In genomic region chr7:104984591-104985258, GRCh38 we compare ENCODE assay signal across 8 cellular contexts. TPM values are rescaled to one million over a fixed set of nuclear protein-coding genes. Genes with fewer than 3 reads are reported as not detected.
A peak's percentile ranks its signal among the peaks of the same experiment; 100 is the strongest.
DNase-seq lines count a peak whose midpoint lies in the region; ATAC-seq, FAIRE-seq and TF ChIP-seq lines count a peak whose summit lies in the region.

No MANE protein-coding gene starts in this region.

- peak overlapping the region; percentile 97 for H3K27ac ChIP-seq in IMR-90 (ENCODE audit: insufficient read depth, low read length)

- H3K4me1 ChIP-seq in IMR-90 (ENCODE audit: control insufficient read depth, insufficient read depth, low read length): peaks cover 9% of the 10 kb centered on the region

- H3K4me3 ChIP-seq in AG09309 (ENCODE audit: control insufficient read depth, low read depth, low read length): peak overlapping the region; percentile 57; the same call in 1 of the 2 replicates
- no peak overlapping the region for H3K4me3 ChIP-seq in IMR-90 (ENCODE audit: insufficient read depth, low read depth, low read length)
- H3K4me3 ChIP-seq in bronchial epithelial cell (ENCODE audit: low read depth, low read length): peak overlapping the region; percentile 68

- in situ Hi-C loops in IMR-90 (cut with MboI; ENCODE audit: low sequenced_read_pairs): no loop called here

- TF ChIP-seq CTCF in AG09309 (IDR thresholded peaks at IDR 0.05; ENCODE audit: control insufficient read depth, insufficient read depth, low read depth, low read length, missing control alignments): no peak
- TF ChIP-seq CTCF in IMR-90 (conservative IDR thresholded peaks at IDR 0.05; ENCODE audit: low read depth, low read length): no peak
- TF ChIP-seq CTCF in bronchial epithelial cell (IDR thresholded peaks at IDR 0.05; ENCODE audit: insufficient read depth, low read length, severe bottlenecking): no peak

- dilution Hi-C loops in IMR-90 (cut with HindIII; ENCODE audit: low sequenced_read_pairs, unreplicated experiment): no loop called here

- peak overlapping the region; percentile 83 for H3K14ac ChIP-seq in IMR-90 (replicated peaks; ENCODE audit: low read depth, low read length)

- intact Hi-C loops in IMR-90 (cut with micrococcal nuclease): loop anchor here (1.0 kb wide), 1 partner anchor 29 kb away; no protein-coding TSS in a partner anchor

- POLR2A ChIA-PET in IMR-90 (lab: Charles Lee; ENCODE audit: unreplicated experiment): interaction anchor here (0.5 to 0.7 kb wide), 2 partner anchors 362 to 450 kb away, joined by 3 to 4 read pairs; no protein-coding TSS in a partner anchor
- POLR2A ChIA-PET in naive thymus-derived CD8-positive, alpha-beta T cell (lab: Charles Lee): interaction anchor here (0.7 to 11.7 kb wide), 8 partner anchors 17 to 367 kb away, joined by 3 to 500 read pairs (median 8); partner anchors contain the start of gene KMT2E

- TF ChIP-seq RAD21 in IMR-90 (IDR thresholded peaks at IDR 0.05; ENCODE audit: low read length): no peak

- no peak for TF ChIP-seq POLR2A in IMR-90 (IDR thresholded peaks at IDR 0.05; ENCODE audit: low read depth, low read length)

- H3K27me3 Mint-ChIP-seq in naive thymus-derived CD8-positive, alpha-beta T cell: peaks cover 0 to 1% (median 0%) of the 10 kb centered on the region in 5 donors

- H2AK5ac ChIP-seq in IMR-90 (ENCODE audit: low read depth, low read length): no peak overlapping the region

- ATAC-seq in IMR-90 (ENCODE audit: low read depth): no peak
- no peak for ATAC-seq in naive thymus-derived CD8-positive, alpha-beta T cell
- ATAC-seq in GM21515 (IDR thresholded peaks at IDR 0.05; ENCODE audit: unreplicated experiment): no peak
- ATAC-seq in HG03097 (IDR thresholded peaks at IDR 0.05; ENCODE audit: low FRiP score, unreplicated experiment): no peak
- ATAC-seq in HG02852 (IDR thresholded peaks at IDR 0.05; ENCODE audit: unreplicated experiment): no peak

- H2AK9ac ChIP-seq in IMR-90 (replicated peaks; ENCODE audit: low read depth, low read length, poor library complexity): no peak overlapping the region

- H3K27me3 ChIP-seq in IMR-90 (ENCODE audit: control insufficient read depth, insufficient read depth, low read length) (no peaks in the 10 kb centered on the region), bronchial epithelial cell (ENCODE audit: control insufficient read depth, insufficient read depth, low read length) (no peaks in the 10 kb centered on the region)

- no peak overlapping the region for H2BK20ac ChIP-seq in IMR-90 (ENCODE audit: low read depth, low read length)

- peak overlapping the region; percentile 86; the same call in 1 of the 2 replicates for H2BK120ac ChIP-seq in IMR-90 (ENCODE audit: low read depth, low read length)

- peak overlapping the region; percentile 90 for H2BK5ac ChIP-seq in IMR-90 (ENCODE audit: low read depth, low read length, poor library complexity, severe bottlenecking)

- peaks cover 7% of the 10 kb centered on the region; the same call in 1 of the 2 replicates for H4K20me1 ChIP-seq in IMR-90 (ENCODE audit: insufficient read depth, low read length)

- FAIRE-seq in bronchial epithelial cell (lab: Jason Lieb, UNC): no peak

- H4K5ac ChIP-seq in IMR-90 (ENCODE audit: low read depth, low read length): peak overlapping the region; percentile 27; the same call in 1 of the 2 replicates

- H3K4me2 ChIP-seq in IMR-90 (ENCODE audit: low read depth, low read length): peak overlapping the region; percentile 89

- peak overlapping the region; percentile 82 to 99 for H4K8ac ChIP-seq in IMR-90 (ENCODE audit: low read depth in 2 of 2, low read length in 2 of 2)

- CTCF ChIA-PET in IMR-90 (lab: Yijun Ruan, JAX): interaction anchor here (1.3 kb wide), 1 partner anchor 24 kb away, joined by 3 read pairs; no protein-coding TSS in a partner anchor

- peak overlapping the region in 9 of 10 donors; percentile 99 to 100 (median 100) for H3K27ac Mint-ChIP-seq in naive thymus-derived CD8-positive, alpha-beta T cell

- H3K36me3 ChIP-seq in IMR-90 (ENCODE audit: control insufficient read depth, insufficient read depth, low read length) (peaks cover 5% of the 10 kb centered on the region; the same call in 1 of the 2 replicates), bronchial epithelial cell (ENCODE audit: control insufficient read depth, insufficient read depth, low read length) (no peaks in the 10 kb centered on the region)

- peak overlapping the region; percentile 96 to 100 (median 100) for H3K4me3 Mint-ChIP-seq in naive thymus-derived CD8-positive, alpha-beta T cell

- peaks cover 0 to 3% (median 0%) of the 10 kb centered on the region in 3 donors for H3K36me3 Mint-ChIP-seq in naive thymus-derived CD8-positive, alpha-beta T cell

- peaks cover 9% of the 10 kb centered on the region for H3K9me1 ChIP-seq in IMR-90 (ENCODE audit: insufficient read depth, low read length)

- H3K23ac ChIP-seq in IMR-90 (ENCODE audit: low read depth, low read length): peak overlapping the region; percentile 72

- H3K4me1 Mint-ChIP-seq in naive thymus-derived CD8-positive, alpha-beta T cell: peaks cover 20 to 69% (median 54%) of the 10 kb centered on the region in 4 donors

- peaks cover 19 to 61% of the 10 kb centered on the region in 2 experiments for H3K79me1 ChIP-seq in IMR-90 (ENCODE audit: low read depth in 1 of 2, low read length in 2 of 2)

- H3K9ac ChIP-seq in IMR-90 (ENCODE audit: low read depth, low read length): peak overlapping the region; percentile 96

- no peak overlapping the region for H3K18ac ChIP-seq in IMR-90 (ENCODE audit: low read depth, low read length)

- peak overlapping the region; percentile 87; the same call in 1 of the 2 replicates for H3K4ac ChIP-seq in IMR-90 (ENCODE audit: low read depth, low read length)

- no peaks in the 10 kb centered on the region for H3K9me3 ChIP-seq in IMR-90 (ENCODE audit: control insufficient read depth, insufficient read depth, low read length)

- peak overlapping the region; percentile 72; the same call in 1 of the 2 replicates for H4K91ac ChIP-seq in IMR-90 (ENCODE audit: insufficient read depth, low read depth, low read length)

- no peaks in the 10 kb centered on the region for H3K9me3 Mint-ChIP-seq in naive thymus-derived CD8-positive, alpha-beta T cell

- BruUV-seq in IMR-90 (replicated peaks; lab: Mats Ljungman, UMichigan): no TSS peak

- H2AFZ ChIP-seq in IMR-90 (replicated peaks; ENCODE audit: low read length, poor library complexity): no peak overlapping the region

- no CpG with 5 or more reads among the region's 7 CpGs for WGBS in IMR-90 (ENCODE audit: extremely low coverage in 2 of 2, insufficient read length in 1 of 2), 2 experiments

- DNase-seq in AG09309 (ENCODE audit: low read depth) (no peak), IMR-90 (no peak), bronchial epithelial cell (ENCODE audit: low read depth) (no peak), CD1c-positive myeloid dendritic cell (ENCODE audit: extremely low spot score) (no peak)
- peak in 1 of 10 donors; percentile 13 for DNase-seq in naive thymus-derived CD8-positive, alpha-beta T cell

- no peak overlapping the region for H2BK15ac ChIP-seq in IMR-90 (ENCODE audit: low read depth, low read length)

- H3K56ac ChIP-seq in IMR-90 (ENCODE audit: extremely low read depth, insufficient read depth, low read length): peak overlapping the region; percentile 94

TF ChIP-seq in IMR-90, 13 proteins besides CTCF, POLR2A, EP300 and RAD21:
- TF ChIP-seq RCOR1 (IDR thresholded peaks at IDR 0.05; ENCODE audit: insufficient replicate concordance, low read length): no peak
- no peak for TF ChIP-seq SMC3 (IDR thresholded peaks at IDR 0.05; ENCODE audit: low read depth, low read length)
- TF ChIP-seq MAFK (IDR thresholded peaks at IDR 0.05; ENCODE audit: low read depth, low read length): no peak
- TF ChIP-seq CEBPB (IDR thresholded peaks at IDR 0.05; ENCODE audit: low read depth, low read length): no peak
- no peak for TF ChIP-seq USF2 (IDR thresholded peaks at IDR 0.05; ENCODE audit: low read depth, low read length)
- TF ChIP-seq ELK1 (IDR thresholded peaks at IDR 0.05; ENCODE audit: borderline replicate concordance, low read depth, low read length): no peak
- TF ChIP-seq NFE2L2 (IDR thresholded peaks at IDR 0.05; ENCODE audit: low read depth, low read length): no peak
- no peak for TF ChIP-seq FOS (IDR thresholded peaks at IDR 0.05; ENCODE audit: low read depth, low read length)
- no peak for TF ChIP-seq RFX5 (IDR thresholded peaks at IDR 0.05; ENCODE audit: low read depth, low read length)
- TF ChIP-seq MAZ (IDR thresholded peaks at IDR 0.05; ENCODE audit: borderline replicate concordance, low read depth, low read length): no peak
- no peak for TF ChIP-seq MXI1 (IDR thresholded peaks at IDR 0.05; ENCODE audit: borderline replicate concordance, low read depth, low read length)
- TF ChIP-seq CHD1 (IDR thresholded peaks at IDR 0.05; ENCODE audit: low read depth, low read length): no peak
- TF ChIP-seq BHLHE40 (IDR thresholded peaks at IDR 0.05; ENCODE audit: low read depth, low read length): no peak

RNA-seq across cellular contexts. Expression of gene KMT2E, which starts 29.3 kb away (rescaled TPM):
- total RNA-seq in IMR-90 (2012; rRNA removed) (79.2 and 83.3 TPM in 2 replicates), bronchial epithelial cell (73.9 and 79.8 TPM in 2 replicates)
- 12.9 and 16.8 TPM in 2 replicates for polyA plus RNA-seq in IMR-90 (2012; rRNA removed)
- 5.3 and 7.7 TPM in 2 replicates for polyA plus RNA-seq in IMR-90 (2012; cell fraction: cytosol; rRNA removed)
- 7.4 and 30.8 TPM in 2 replicates for polyA plus RNA-seq in IMR-90 (2012; cell fraction: nucleus; rRNA removed; ENCODE audit: low replicate concordance)
- 100 to 1,000 TPM; 186 to 188 TPM for total RNA-seq in naive thymus-derived CD8-positive, alpha-beta T cell
- 100 to 1,000 TPM; 119 to 193 (median 140) TPM for polyA plus RNA-seq in naive thymus-derived CD8-positive, alpha-beta T cell
